ENCODE assay signal across 31 cellular contexts in genomic region chr6:87126501-87126900, GRCh38. TPM values are rescaled to one million over a fixed set of nuclear protein-coding genes. Genes with fewer than 3 reads are reported as not detected.
"Had no signal": no experiment of that assay in that cellular context is flagged by ENCODE, and none has a peak within 500 bp of the region (broad histone marks: within the 10 kb centered on the region; RNA-seq: fewer than 3 reads in every experiment).

No MANE protein-coding gene starts in this region.

- H3K4me3 ChIP-seq: stomach, suprapubic skin, testis, thoracic aorta, thyroid gland, tibial artery, tibial nerve, transverse colon, upper lobe of left lung, upper lobe of right lung, uterus, vagina had no signal

- H3K36me3 ChIP-seq: stomach, suprapubic skin, thoracic aorta, thyroid gland, tibial artery, tibial nerve, transverse colon, upper lobe of left lung, upper lobe of right lung, uterus, vagina had no signal

- H3K4me1 ChIP-seq: suprapubic skin, testis, thyroid gland, tibial artery, tibial nerve, transverse colon, upper lobe of left lung, upper lobe of right lung, uterus, vagina had no signal

- FAIRE-seq: urothelium cell line had no signal

- ATAC-seq: stimulated activated effector memory CD8-positive, alpha-beta T cell treated with anti-CD3 and anti-CD28 coated beads, Interleukin-12 subunit alpha, Interleukin-12 subunit beta, amount 100 ng/mL, for 72 hours; stimulated activated memory B cell treated with anti-CD40 and anti-IgM and Interleukin-4, amounts not matched to agents 10 μg/mL and 1 μg/mL and 100 μg/mL, for 72 hours; stimulated activated naive CD8-positive, alpha-beta T cell treated with anti-CD3 and anti-CD28 coated beads, Interleukin-15, amount 100 ng/mL, for 72 hours; stimulated activated naive CD8-positive, alpha-beta T cell treated with anti-CD3 and anti-CD28 coated beads, Interleukin-15, Interleukin-2, amounts not matched to agents 100 U/mL and 50 U/mL, for 24 hours; upper lobe of right lung had no signal

- H3K27me3 ChIP-seq: testis, thyroid gland, uterus, vagina had no signal

- DNase-seq: stimulated activated CD4-positive, alpha-beta T cell treated with anti-CD3 and anti-CD28 coated beads, Interleukin-2, amount 100 ng/mL, for 48 hours; stimulated activated CD4-positive, alpha-beta T cell treated with anti-CD3 and anti-CD28 coated beads, Interleukin-4, amount 100 ng/mL, for 1 hour; stimulated activated CD4-positive, alpha-beta T cell treated with anti-CD3 and anti-CD28 coated beads, Interleukin-4, amount 100 ng/mL, for 24 hours; stimulated activated CD4-positive, alpha-beta T cell treated with anti-CD3 and anti-CD28 coated beads, Interleukin-4, amount 100 ng/mL, for 4 hours; stimulated activated CD8-positive, alpha-beta memory T cell treated with anti-CD3 and anti-CD28 coated beads, Interleukin-4, amount 100 ng/mL, for 48 hours; stimulated activated naive B cell treated with anti-CD40 and anti-IgM and Interleukin-4, amounts not matched to agents 10 μg/mL and 1 μg/mL and 100 μg/mL, for 72 hours; stimulated activated naive CD4-positive, alpha-beta T cell; stimulated activated naive CD4-positive, alpha-beta T cell treated with Interleukin-2 at 50 U/mL for 16 hours; stimulated activated naive CD8-positive, alpha-beta T cell treated with anti-CD3 and anti-CD28 coated beads, Interleukin-15, amount 100 ng/mL, for 72 hours; stimulated activated naive CD8-positive, alpha-beta T cell treated with anti-CD3 and anti-CD28 coated beads, Interleukin-15, Interleukin-2, amounts not matched to agents 100 U/mL and 50 U/mL, for 24 hours; stomach; substantia nigra; testis; thyroid gland; tibial artery; transverse colon; trophoblast cell; upper lobe of left lung; upper lobe of right lung; uterus had no signal

- H3K27ac ChIP-seq: stomach, suprapubic skin, testis, thoracic aorta, thyroid gland, tibial artery, tibial nerve, transverse colon, upper lobe of left lung, upper lobe of right lung, uterus, vagina had no signal

- H3K9me3 ChIP-seq: suprapubic skin, testis, thoracic aorta, thyroid gland, tibial artery, transverse colon, upper lobe of left lung, upper lobe of right lung, uterus, vagina had no signal

RNA-seq across cellular contexts. Expression of gene CGA, which starts 31.6 kb away (rescaled TPM):
- total RNA-seq: stomach, subcutaneous adipose tissue, temporal lobe, testis, thoracic aorta, thyroid gland, tibial nerve, transverse colon, upper lobe of left lung, upper lobe of right lung, ureter, urinary bladder, uterus, vagina had no signal
- polyA plus RNA-seq: stomach, urinary bladder had no signal
